14 cellular contexts compared by ENCODE assay signal in genomic region chr10:24156686-24157085, GRCh38.
"Had no signal": no experiment of that assay in that cellular context is flagged by ENCODE, and none has a peak within 500 bp of the region (broad histone marks: within the 10 kb centered on the region; RNA-seq: fewer than 3 reads in every experiment).

No MANE protein-coding gene starts in this region.

- H3K4me1 ChIP-seq: esophagus squamous epithelium had no signal

- H3K4me3 ChIP-seq: cardiac muscle cell, esophagus squamous epithelium, gastrocnemius medialis, heart left ventricle, lung, ovary had no signal

- DNase-seq: activated naive CD4-positive, alpha-beta T cell; activated naive CD8-positive, alpha-beta T cell treated with anti-CD3 and anti-CD28 coated beads, Interleukin-2, amount 10 ng/mL, durations not matched to agents 7 days and 5 days; anterior cingulate cortex; esophagus squamous epithelium; gastrocnemius medialis; heart left ventricle; immature natural killer cell; midbrain; ovary; stimulated activated CD4-positive, alpha-beta T cell treated with anti-CD3 and anti-CD28 coated beads, Interleukin-12 subunit alpha, Interleukin-12 subunit beta, amount 100 ng/mL, for 4 hours; stimulated activated CD4-positive, alpha-beta T cell treated with anti-CD3 and anti-CD28 coated beads, Interleukin-2, amount 100 ng/mL, for 24 hours had no signal

- H3K9me3 ChIP-seq: gastrocnemius medialis, ovary had no signal

- H3K36me3 ChIP-seq: cardiac muscle cell, esophagus squamous epithelium, gastrocnemius medialis, heart left ventricle, ovary had no signal

- H3K27ac ChIP-seq: cardiac muscle cell, esophagus squamous epithelium, gastrocnemius medialis, heart left ventricle, ovary had no signal

- H3K27me3 ChIP-seq: cardiac muscle cell, esophagus squamous epithelium, gastrocnemius medialis, heart left ventricle, ovary had no signal

- ATAC-seq: gastrocnemius medialis; heart left ventricle; stimulated activated effector memory CD8-positive, alpha-beta T cell treated with anti-CD3 and anti-CD28 coated beads, Interleukin-12 subunit alpha, Interleukin-12 subunit beta, amount 100 ng/mL, for 72 hours had no signal
